Comparison of ENCODE assay signal across 1 cellular context in the genomic region with DNA sequence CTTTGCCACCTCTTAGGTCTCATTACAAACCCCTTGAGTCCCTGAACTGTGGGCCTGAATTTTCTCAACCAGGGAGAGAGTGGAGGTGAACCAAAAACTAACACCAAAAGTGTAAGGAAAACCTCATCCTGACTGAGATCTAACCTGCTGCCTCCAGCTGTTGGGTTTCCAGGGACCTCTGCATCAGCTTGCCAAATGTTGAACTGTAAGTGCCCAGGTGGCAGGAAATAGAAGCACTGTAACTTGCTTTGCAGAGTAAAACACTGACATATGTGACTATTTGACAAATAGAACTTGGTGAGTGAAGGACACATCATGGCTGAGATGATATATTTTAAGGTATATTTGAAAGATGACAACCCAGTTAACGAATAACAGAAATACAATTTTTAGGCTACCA.
TF ChIP-seq lines count a peak whose summit lies in the region.

No MANE protein-coding gene starts in this region.

TF ChIP-seq in GM23338, 12 proteins besides CTCF, POLR2A, EP300 and RAD21 (continued from another document):
- TF ChIP-seq ZNF462 (CRISPR knock-in tag; IDR thresholded peaks at IDR 0.05) (no peak), ZNF114 (CRISPR knock-in tag; IDR thresholded peaks at IDR 0.05) (no peak), NANOG (IDR thresholded peaks at IDR 0.05; ENCODE audit: borderline replicate concordance) (no peak)
